In the genomic region with DNA sequence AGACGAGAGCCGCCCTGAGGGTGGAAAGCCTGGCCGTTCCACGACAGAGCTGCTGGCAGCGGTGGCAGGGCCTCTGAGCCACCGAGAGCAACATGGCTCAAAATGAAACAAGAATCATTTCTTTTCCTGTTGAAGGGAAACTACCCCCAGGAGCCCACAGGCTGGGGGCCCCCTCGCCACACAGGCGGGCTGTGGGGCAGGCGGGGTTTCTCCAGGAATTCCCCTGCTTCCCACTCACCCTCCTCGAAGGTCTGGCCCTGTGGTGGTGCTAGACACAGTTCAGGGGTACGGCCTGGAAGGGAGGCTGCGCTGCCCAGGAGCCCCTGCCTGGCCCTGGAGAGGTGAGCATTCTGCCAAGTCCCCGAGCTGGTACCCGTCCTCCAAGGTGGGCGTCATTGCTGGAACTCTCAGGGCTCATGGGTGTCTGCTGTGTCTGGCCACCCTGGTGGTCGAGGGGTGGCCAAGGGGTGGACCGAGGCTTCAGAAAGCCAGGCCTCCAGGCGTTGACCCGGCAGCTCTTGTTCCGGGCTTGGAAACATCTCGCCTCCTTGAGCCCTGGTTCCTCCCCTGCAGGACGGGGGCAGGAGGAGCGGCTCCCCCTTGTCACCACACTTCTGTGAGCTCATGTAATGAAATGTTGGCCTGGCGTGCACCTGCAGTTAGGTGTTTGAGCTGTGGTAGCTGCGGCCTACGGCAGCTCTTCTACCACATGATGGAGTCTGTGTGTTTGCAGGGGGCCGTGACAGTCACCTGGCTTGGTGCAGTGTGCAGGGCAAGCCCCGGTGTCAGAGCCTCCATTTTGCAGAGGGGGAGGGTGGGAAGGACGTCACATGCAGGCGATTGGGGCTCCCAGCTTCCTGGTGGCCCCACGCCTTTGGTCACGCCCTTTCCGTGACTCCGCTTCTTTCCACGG, we compare ENCODE assay signal across 9 cellular contexts.
DNase-seq lines count a peak whose midpoint lies in the region; ATAC-seq and TF ChIP-seq lines count a peak whose summit lies in the region.
"Had no signal": no experiment of that assay in that cellular context is flagged by ENCODE, and none has a peak within 500 bp of the region (broad histone marks: within the 10 kb centered on the region; RNA-seq: fewer than 3 reads in every experiment).

No MANE protein-coding gene starts in this region.

- TF ChIP-seq POLR2A in transverse colon (IDR thresholded peaks at IDR 0.05): no peak

- peaks cover 4% of the 10 kb centered on the region for H3K9me3 Mint-ChIP-seq in activated CD4-positive, alpha-beta T cell treated with anti-CD3 and anti-CD28 coated beads, Interleukin-2, amount 10 ng/mL, durations not matched to agents 7 days and 5 days
- H3K9me3 Mint-ChIP-seq in immature natural killer cell: peaks cover 0 to 4% (median 0%) of the 10 kb centered on the region in 6 donors

- intact Hi-C loops in transverse colon (cut with DNase I; ENCODE audit: low total_unique reads): no loop called here

- POLR2A ChIA-PET in activated CD4-positive, alpha-beta T cell treated with anti-CD3 and anti-CD28 coated beads, Interleukin-2, amount 10 ng/mL, durations not matched to agents 7 days and 5 days (lab: Charles Lee): no interaction called here

- in situ Hi-C loops in transverse colon (cut with MboI; ENCODE audit: low pct_ligation_motif_present in 1 of 4, low pct_unique_long_range_greater_than_20kb in 1 of 4, low sequenced_read_pairs in 3 of 4): no loop called here
- in situ Hi-C loops in brain microvascular endothelial cell (cut with HindIII; ENCODE audit: low pct_ligation_motif_present, low sequenced_read_pairs): no loop called here

- TF ChIP-seq CTCF in transverse colon (IDR thresholded peaks at IDR 0.05) (no peak), brain microvascular endothelial cell (IDR thresholded peaks at IDR 0.05; ENCODE audit: low read depth, low read length, missing control alignments) (no peak)

- CTCF ChIA-PET in activated CD4-positive, alpha-beta T cell treated with anti-CD3 and anti-CD28 coated beads, Interleukin-2, amount 10 ng/mL, durations not matched to agents 7 days and 5 days (lab: Charles Lee): interaction anchor here (0.9 to 1.8 kb wide), 6 partner anchors 11 to 64 kb away, joined by 3 to 4 read pairs (median 3); no protein-coding TSS in a partner anchor

- H3K4me3 ChIP-seq in transverse colon: no peak overlapping the region
- no peak overlapping the region for H3K4me3 ChIP-seq in brain microvascular endothelial cell (ENCODE audit: low read depth, low read length)

- peak; percentile 55 for DNase-seq in activated CD4-positive, alpha-beta T cell treated with anti-CD3 and anti-CD28 coated beads, Interleukin-2, amount 10 ng/mL, durations not matched to agents 7 days and 5 days
- peak; percentile 54 to 75 (median 66) for DNase-seq in immature natural killer cell
- DNase-seq in transverse colon: peak; percentile 54
- DNase-seq in OCI-M2 (lab: John Stamatoyannopoulos, UW; ENCODE audit: unreplicated experiment): no peak
- no peak for DNase-seq in brain microvascular endothelial cell
- DNase-seq in NCI-H2081 treated with DMSO at 0.1 percent for 48 hours (lab: John Stamatoyannopoulos, UW): no peak

- no peaks in the 10 kb centered on the region for H3K36me3 Mint-ChIP-seq in activated CD4-positive, alpha-beta T cell treated with anti-CD3 and anti-CD28 coated beads, Interleukin-2, amount 10 ng/mL, durations not matched to agents 7 days and 5 days (ENCODE audit: low read depth)
- no peaks in the 10 kb centered on the region for H3K36me3 Mint-ChIP-seq in immature natural killer cell

- H3K36me3 ChIP-seq in transverse colon (no peaks in the 10 kb centered on the region), brain microvascular endothelial cell (replicated peaks) (no peaks in the 10 kb centered on the region)

- peak overlapping the region; percentile 58 for H3K4me3 Mint-ChIP-seq in activated CD4-positive, alpha-beta T cell treated with anti-CD3 and anti-CD28 coated beads, Interleukin-2, amount 10 ng/mL, durations not matched to agents 7 days and 5 days
- H3K4me3 Mint-ChIP-seq in immature natural killer cell: peak overlapping the region; percentile 62 to 87 (median 73)

- TF ChIP-seq EP300 in transverse colon (IDR thresholded peaks at IDR 0.05; ENCODE audit: low read depth): no peak

- H3K27me3 ChIP-seq in transverse colon: no peaks in the 10 kb centered on the region
- no peaks in the 10 kb centered on the region for H3K27me3 ChIP-seq in brain microvascular endothelial cell (replicated peaks)

- ATAC-seq in GM18502 (IDR thresholded peaks at IDR 0.05; ENCODE audit: poor library complexity, unreplicated experiment) (peak; percentile 47), HG02840 (IDR thresholded peaks at IDR 0.05; ENCODE audit: low FRiP score, unreplicated experiment) (peak; percentile 52)
- ATAC-seq: HCT116 had no signal

- WGBS in transverse colon (ENCODE audit: low coverage in 1 of 2), 2 donors: 65% methylated on average over 22 of the region's 35 CpGs; no CpG with 5 or more reads in 1 of the 2 donors

- peaks cover 44% of the 10 kb centered on the region for H3K4me1 Mint-ChIP-seq in activated CD4-positive, alpha-beta T cell treated with anti-CD3 and anti-CD28 coated beads, Interleukin-2, amount 10 ng/mL, durations not matched to agents 7 days and 5 days
- H3K4me1 Mint-ChIP-seq in immature natural killer cell: peaks cover 59 to 92% of the 10 kb centered on the region in 2 donors

- H3K27ac ChIP-seq in transverse colon: peak overlapping the region; percentile 23 to 38 (median 29)
- H3K27ac ChIP-seq in brain microvascular endothelial cell: no peak overlapping the region

- peaks cover 29 to 83% (median 46%) of the 10 kb centered on the region in 4 donors for H3K4me1 ChIP-seq in transverse colon

- H3K27me3 Mint-ChIP-seq in activated CD4-positive, alpha-beta T cell treated with anti-CD3 and anti-CD28 coated beads, Interleukin-2, amount 10 ng/mL, durations not matched to agents 7 days and 5 days: peaks cover 7% of the 10 kb centered on the region
- peaks cover 12 to 30% (median 21%) of the 10 kb centered on the region in 3 donors for H3K27me3 Mint-ChIP-seq in immature natural killer cell (ENCODE audit: low read depth in 3 of 3)

- H3K9me3 ChIP-seq in transverse colon: no peaks in the 10 kb centered on the region

- H3K27ac Mint-ChIP-seq in activated CD4-positive, alpha-beta T cell treated with anti-CD3 and anti-CD28 coated beads, Interleukin-2, amount 10 ng/mL, durations not matched to agents 7 days and 5 days: peak overlapping the region; percentile 91
- H3K27ac Mint-ChIP-seq in immature natural killer cell: peak overlapping the region; percentile 79 to 97 (median 92)

Comparison
In these comparisons a context has a peak if more than half of its experiments do, and no peak if none do; other contexts are left out.
1. DNase-seq: peak in activated CD4-positive, alpha-beta T cell treated with anti-CD3 and anti-CD28 coated beads, Interleukin-2, amount 10 ng/mL, durations not matched to agents 7 days and 5 days (single experiment), immature natural killer cell (3 of 3) and transverse colon (single experiment); none in OCI-M2 (single experiment), brain microvascular endothelial cell (single experiment) and NCI-H2081 treated with DMSO at 0.1 percent for 48 hours (single experiment).